8 cellular contexts compared by ENCODE assay signal in genomic region chr2:204544961-204545860, GRCh38. TPM values are rescaled to one million over a fixed set of nuclear protein-coding genes. Genes with fewer than 3 reads are reported as not detected.
DNase-seq lines count a peak whose midpoint lies in the region; ATAC-seq and TF ChIP-seq lines count a peak whose summit lies in the region.

Gene PARD3B (plus strand): TSS chr2:204545475. CDS start chr2:204546000, 525 bp downstream.

- no peaks in the 10 kb centered on the region for H3F3A ChIP-seq in smooth muscle cell (ENCODE audit: low read depth)

- H3K27me3 ChIP-seq in kidney epithelial cell (ENCODE audit: control insufficient read depth, insufficient read depth, low read length) = no peaks in the 10 kb centered on the region
- peaks cover 7% of the 10 kb centered on the region for H3K27me3 ChIP-seq in smooth muscle cell (ENCODE audit: low read depth)

- H3K36me3 ChIP-seq in kidney epithelial cell (ENCODE audit: control insufficient read depth, insufficient read depth, low read length) (no peaks in the 10 kb centered on the region), smooth muscle cell (ENCODE audit: low read depth) (no peaks in the 10 kb centered on the region)

- H3K79me2 ChIP-seq in smooth muscle cell (ENCODE audit: low read depth) = peaks cover 16% of the 10 kb centered on the region

- ATAC-seq in GM21717 (IDR thresholded peaks at IDR 0.05; ENCODE audit: unreplicated experiment) = peak; percentile 60

- peaks cover 16% of the 10 kb centered on the region for H3K36me3 Mint-ChIP-seq in Calu3 (ENCODE audit: insufficient read depth, unreplicated experiment)

- DNase-seq in Calu3 (peak; percentile 72), T1000 (lab: John Stamatoyannopoulos, UW) (peak; percentile 51), cortex of kidney (lab: John Stamatoyannopoulos, UW) (peak; percentile 21), kidney epithelial cell (ENCODE audit: low read depth) (no peak), smooth muscle cell (lab: John Stamatoyannopoulos, UW; ENCODE audit: unreplicated experiment) (peak; percentile 41), NCI-H1048 (lab: John Stamatoyannopoulos, UW) (no peak)
- no peak for DNase-seq in Jurkat, Clone E6-1 (ENCODE audit: low read depth, low spot score)

- WGBS in smooth muscle cell (ENCODE audit: low lambda C conversion rate) = under 1% methylated on average over 72 of the region's 82 CpGs

- no peaks in the 10 kb centered on the region for H3K27me3 Mint-ChIP-seq in Calu3 (ENCODE audit: unreplicated experiment)

- intact Hi-C loops in Calu3 (cut with micrococcal nuclease; ENCODE audit: unreplicated experiment) = loop anchor here (5.0 kb wide), 3 partner anchors 67 to 203 kb away; no protein-coding TSS in a partner anchor

- CTCF ChIA-PET in Calu3 (lab: Charles Lee) = interaction anchor here (0.7 to 0.8 kb wide), 2 partner anchors 37 to 473 kb away, joined by 3 to 6 read pairs; no protein-coding TSS in a partner anchor

- H3K27ac Mint-ChIP-seq in Calu3 (ENCODE audit: unreplicated experiment) = peak within 1 kb of the TSS; percentile 85

- H3K4me3 Mint-ChIP-seq in Calu3 (ENCODE audit: low read depth, unreplicated experiment) = peak within 1 kb of the TSS; percentile 97

- peaks cover 8% of the 10 kb centered on the region for H3K4me1 ChIP-seq in smooth muscle cell (ENCODE audit: low read depth)

- peak within 1 kb of the TSS; percentile 82 for H3K9ac ChIP-seq in smooth muscle cell (ENCODE audit: low read depth)

- no peaks in the 10 kb centered on the region for H3K4me1 Mint-ChIP-seq in Calu3 (ENCODE audit: low read depth, unreplicated experiment)

- H3K27ac ChIP-seq in smooth muscle cell (ENCODE audit: low read depth) = no peak within 1 kb of the TSS

- peak within 1 kb of the TSS; percentile 38 for H3K4me3 ChIP-seq in Jurkat, Clone E6-1 (ENCODE audit: low read length)
- H3K4me3 ChIP-seq in kidney epithelial cell (ENCODE audit: low read depth, low read length) (peak within 1 kb of the TSS; percentile 71), smooth muscle cell (peak within 1 kb of the TSS; percentile 95)

- H4K20me1 ChIP-seq in smooth muscle cell (ENCODE audit: low read depth) = no peaks in the 10 kb centered on the region

- H2AFZ ChIP-seq in smooth muscle cell (ENCODE audit: low read depth) = peak within 1 kb of the TSS; percentile 97

- H3K9me3 ChIP-seq in smooth muscle cell (replicated peaks; ENCODE audit: low read depth) = no peaks in the 10 kb centered on the region

- no peaks in the 10 kb centered on the region for H3K9me3 Mint-ChIP-seq in Calu3 (ENCODE audit: low read depth, unreplicated experiment)

- peak within 1 kb of the TSS; percentile 99 for H3K4me2 ChIP-seq in smooth muscle cell

- BruUV-seq in Calu3 (replicated peaks; lab: Mats Ljungman, UMichigan) = no TSS peak

- TF ChIP-seq CTCF in Calu3 (IDR thresholded peaks at IDR 0.05; ENCODE audit: unreplicated experiment) (no peak), kidney epithelial cell (IDR thresholded peaks at IDR 0.05; ENCODE audit: insufficient read depth, low read length, poor library complexity, severe bottlenecking) (no peak), smooth muscle cell (IDR thresholded peaks at IDR 0.05; ENCODE audit: borderline replicate concordance, insufficient read depth, poor library complexity, severe bottlenecking) (no peak)

RNA-seq across cellular contexts. Expression of gene PARD3B, which starts in this region (rescaled TPM):
- total RNA-seq in Calu3 (2022) = 10.1 and 12.1 TPM in 2 replicates
- polyA plus RNA-seq in Jurkat, Clone E6-1 (2012; ENCODE audit: insufficient read depth, insufficient read length) = 0.97 TPM
- 6.5 and 6.6 TPM in 2 replicates for total RNA-seq in kidney epithelial cell
- 8.5 and 12.2 TPM in 2 replicates for total RNA-seq in smooth muscle cell
- polyA plus RNA-seq in smooth muscle cell = 3.3 and 5.7 TPM in 2 replicates

Comparison
In these comparisons a context has a peak if more than half of its experiments do, and no peak if none do; other contexts are left out.
1. DNase-seq: peak in Calu3 (single experiment), T1000 (single experiment), cortex of kidney (single experiment) and smooth muscle cell (single experiment); none in Jurkat, Clone E6-1 (single experiment), kidney epithelial cell (single experiment) and NCI-H1048 (single experiment).
2. H3K4me3 ChIP-seq: peak in every context shown above with its lines; median percentile 95 in smooth muscle cell; 71 in kidney epithelial cell; 38 in Jurkat, Clone E6-1.